11 cellular contexts compared by ENCODE assay signal in genomic region chr2:41966920-41967319, GRCh38.
A peak's percentile ranks its signal among the peaks of the same experiment; 100 is the strongest.
DNase-seq lines count a peak whose midpoint lies in the region; ATAC-seq and TF ChIP-seq lines count a peak whose summit lies in the region.
"Had no signal": no experiment of that assay in that cellular context is flagged by ENCODE, and none has a peak within 500 bp of the region (broad histone marks: within the 10 kb centered on the region; RNA-seq: fewer than 3 reads in every experiment).

No MANE protein-coding gene starts in this region.

- no peaks in the 10 kb centered on the region for H3K9me3 Mint-ChIP-seq in nephron
- H3K9me3 Mint-ChIP-seq: activated naive CD4-positive, alpha-beta T cell treated with anti-CD3 and anti-CD28 coated beads, Interleukin-2, amount 10 ng/mL, durations not matched to agents 7 days and 5 days had no signal

- TF ChIP-seq POLR2A in esophagus muscularis mucosa (IDR thresholded peaks at IDR 0.05; ENCODE audit: low read depth) (no peak), upper lobe of left lung (IDR thresholded peaks at IDR 0.05) (no peak)

- H3K36me3 Mint-ChIP-seq in nephron (ENCODE audit: low read depth) = no peaks in the 10 kb centered on the region
- H3K36me3 Mint-ChIP-seq: activated naive CD4-positive, alpha-beta T cell treated with anti-CD3 and anti-CD28 coated beads, Interleukin-2, amount 10 ng/mL, durations not matched to agents 7 days and 5 days had no signal

- intact Hi-C loops in Panc1 (cut with micrococcal nuclease; ENCODE audit: unreplicated experiment) = no loop called here
- intact Hi-C loops in esophagus muscularis mucosa (cut with DNase I) = loop anchor here (5.0 kb wide), 1 partner anchor 80 kb away; the partner anchor contains the start of gene PKDCC

- H3K27me3 ChIP-seq in Panc1 (ENCODE audit: control insufficient read depth, insufficient read depth, low read length) (no peaks in the 10 kb centered on the region), esophagus muscularis mucosa (no peaks in the 10 kb centered on the region), upper lobe of left lung (no peaks in the 10 kb centered on the region)

- ATAC-seq in Panc1 (peak; percentile 17; the same call in 1 of the 2 replicates), upper lobe of left lung (ENCODE audit: low FRiP score in 2 of 2) (peak; percentile 26 to 35)

- H3K36me3 ChIP-seq in Panc1 (ENCODE audit: control insufficient read depth, insufficient read depth, low read length) (no peaks in the 10 kb centered on the region), esophagus muscularis mucosa (no peaks in the 10 kb centered on the region), upper lobe of left lung (no peaks in the 10 kb centered on the region)
- H3K36me3 ChIP-seq: WERI-Rb-1 had no signal

- no peaks in the 10 kb centered on the region for H3K27me3 Mint-ChIP-seq in nephron (ENCODE audit: low read depth)

- H3K27ac Mint-ChIP-seq in nephron = peak overlapping the region; percentile 80 to 98 (median 97)
- H3K27ac Mint-ChIP-seq: activated naive CD4-positive, alpha-beta T cell treated with anti-CD3 and anti-CD28 coated beads, Interleukin-2, amount 10 ng/mL, durations not matched to agents 7 days and 5 days had no signal

- DNase-seq in Panc1 (ENCODE audit: low read depth, low spot score) (no peak), esophagus muscularis mucosa (ENCODE audit: extremely low spot score) (no peak), upper lobe of left lung (no peak), NCI-H526 treated with DMSO at 0.1 percent for 48 hours (lab: John Stamatoyannopoulos, UW) (no peak), activated gamma-delta T cell (lab: John Stamatoyannopoulos, UW) (no peak), HUDEP-2 (lab: John Stamatoyannopoulos, UW; ENCODE audit: unreplicated experiment in 76 of 76) (no peak), NCI-H187 treated with DMSO at 0.1 percent for 48 hours (lab: John Stamatoyannopoulos, UW) (no peak)
- DNase-seq: activated naive CD4-positive, alpha-beta T cell treated with anti-CD3 and anti-CD28 coated beads, Interleukin-2, amount 10 ng/mL, durations not matched to agents 7 days and 5 days; NCI-H2227 treated with DMSO at 0.1 percent for 48 hours; WERI-Rb-1 had no signal

- H3K4me1 ChIP-seq in Panc1 (ENCODE audit: control insufficient read depth, insufficient read depth, low read length) = peaks cover 15% of the 10 kb centered on the region
- H3K4me1 ChIP-seq in esophagus muscularis mucosa = peaks cover 35 to 62% (median 60%) of the 10 kb centered on the region in 4 donors
- H3K4me1 ChIP-seq in upper lobe of left lung = peaks cover 7 to 26% (median 20%) of the 10 kb centered on the region in 4 donors

- TF ChIP-seq EP300 in esophagus muscularis mucosa (IDR thresholded peaks at IDR 0.05) (no peak), upper lobe of left lung (IDR thresholded peaks at IDR 0.05) (no peak)

- 78% methylated on average over 7 of the region's 8 CpGs for WGBS in esophagus muscularis mucosa
- WGBS in upper lobe of left lung, 2 donors = 62 to 83% methylated on average over 5 to 8 of the region's 8 CpGs

- in situ Hi-C loops in Panc1 (cut with HindIII; ENCODE audit: low pct_unique_long_range_greater_than_20kb, low sequenced_read_pairs) = no loop called here

- CTCF ChIA-PET in Panc1 (lab: Charles Lee) = no interaction called here

- H3K9me3 ChIP-seq in Panc1 (ENCODE audit: control insufficient read depth, insufficient read depth, low read depth, low read length) (no peaks in the 10 kb centered on the region), esophagus muscularis mucosa (no peaks in the 10 kb centered on the region), upper lobe of left lung (no peaks in the 10 kb centered on the region)

- H3K4me3 Mint-ChIP-seq in nephron = no peak overlapping the region
- H3K4me3 Mint-ChIP-seq: activated naive CD4-positive, alpha-beta T cell treated with anti-CD3 and anti-CD28 coated beads, Interleukin-2, amount 10 ng/mL, durations not matched to agents 7 days and 5 days had no signal

- H3K27ac ChIP-seq in Panc1 (ENCODE audit: low read length) = 0 out of 2 replicates have a peak overlapping the region, but pooled peaks have one; percentile 17
- peak overlapping the region; percentile 70 to 83 (median 78) for H3K27ac ChIP-seq in esophagus muscularis mucosa (replicated peaks in 1 of 4)
- H3K27ac ChIP-seq in upper lobe of left lung = peak overlapping the region in 3 of 4 donors; percentile 2 to 56 (median 48)
- H3K27ac ChIP-seq: WERI-Rb-1 had no signal

- H3K4me1 Mint-ChIP-seq in nephron = peaks cover 83% of the 10 kb centered on the region
- H3K4me1 Mint-ChIP-seq: activated naive CD4-positive, alpha-beta T cell treated with anti-CD3 and anti-CD28 coated beads, Interleukin-2, amount 10 ng/mL, durations not matched to agents 7 days and 5 days had no signal

- POLR2A ChIA-PET in Panc1 (lab: Charles Lee) = no interaction called here

- BruUV-seq in Panc1 (replicated peaks; lab: Mats Ljungman, UMichigan) = no TSS peak

- H3K4me3 ChIP-seq in Panc1 (ENCODE audit: low read depth in 2 of 2, low read length in 2 of 2) = no peak overlapping the region
- no peak overlapping the region for H3K4me3 ChIP-seq in esophagus muscularis mucosa
- no peak overlapping the region for H3K4me3 ChIP-seq in upper lobe of left lung

- TF ChIP-seq CTCF in Panc1 (IDR thresholded peaks at IDR 0.05) = no peak
- TF ChIP-seq CTCF in esophagus muscularis mucosa (IDR thresholded peaks at IDR 0.05) = no peak
- TF ChIP-seq CTCF in nephron (IDR thresholded peaks at IDR 0.05; ENCODE audit: unreplicated experiment in 3 of 3) = no peak
- TF ChIP-seq CTCF in upper lobe of left lung (IDR thresholded peaks at IDR 0.05) = no peak

Comparison
In these comparisons a context has a peak if more than half of its experiments do, and no peak if none do; other contexts are left out.
1. H3K27ac ChIP-seq: peak in every context shown above with its lines; median percentile 78 in esophagus muscularis mucosa; 48 in upper lobe of left lung; 17 in Panc1.